ENCODE assay signal across 9 cellular contexts in genomic region chr9:112755059-112755458, GRCh38. TPM values are rescaled to one million over a fixed set of nuclear protein-coding genes. Genes with fewer than 3 reads are reported as not detected.
A peak's percentile ranks its signal among the peaks of the same experiment; 100 is the strongest.
DNase-seq lines count a peak whose midpoint lies in the region; ATAC-seq and TF ChIP-seq lines count a peak whose summit lies in the region.
"Had no signal": no experiment of that assay in that cellular context is flagged by ENCODE, and none has a peak within 500 bp of the region (broad histone marks: within the 10 kb centered on the region; RNA-seq: fewer than 3 reads in every experiment).

No MANE protein-coding gene starts in this region.

- ATAC-seq in activated naive CD8-positive, alpha-beta T cell treated with anti-CD3 and anti-CD28 coated beads, Interleukin-2, amount 50 U/mL, for 24 hours: no peak
- peak; percentile 7 for ATAC-seq in left lung
- ATAC-seq in HG03469 (IDR thresholded peaks at IDR 0.05; ENCODE audit: unreplicated experiment): no peak

- peaks cover 32% of the 10 kb centered on the region for H3K36me3 Mint-ChIP-seq in activated naive CD4-positive, alpha-beta T cell treated with anti-CD3 and anti-CD28 coated beads, Interleukin-2, amount 10 ng/mL, durations not matched to agents 7 days and 5 days
- H3K36me3 Mint-ChIP-seq in activated naive CD8-positive, alpha-beta T cell treated with anti-CD3 and anti-CD28 coated beads, Interleukin-2, amount 50 U/mL, for 24 hours (ENCODE audit: low read depth): peaks cover 5% of the 10 kb centered on the region

- no peaks in the 10 kb centered on the region for H3K9me3 Mint-ChIP-seq in activated naive CD4-positive, alpha-beta T cell treated with anti-CD3 and anti-CD28 coated beads, Interleukin-2, amount 10 ng/mL, durations not matched to agents 7 days and 5 days
- H3K9me3 Mint-ChIP-seq in activated naive CD8-positive, alpha-beta T cell treated with anti-CD3 and anti-CD28 coated beads, Interleukin-2, amount 50 U/mL, for 24 hours: no peaks in the 10 kb centered on the region

- CTCF ChIA-PET in activated naive CD4-positive, alpha-beta T cell treated with anti-CD3 and anti-CD28 coated beads, Interleukin-2, amount 10 ng/mL, durations not matched to agents 7 days and 5 days (lab: Charles Lee): no interaction called here

- no peaks in the 10 kb centered on the region for H3K27me3 ChIP-seq in left lung
- no peaks in the 10 kb centered on the region for H3K27me3 ChIP-seq in transverse colon

- DNase-seq in activated naive CD4-positive, alpha-beta T cell treated with anti-CD3 and anti-CD28 coated beads, Interleukin-2, amount 10 ng/mL, durations not matched to agents 7 days and 5 days: no peak
- no peak for DNase-seq in activated naive CD4-positive, alpha-beta T cell (lab: John Stamatoyannopoulos, UW)
- no peak for DNase-seq in activated naive CD8-positive, alpha-beta T cell treated with anti-CD3 and anti-CD28 coated beads, Interleukin-2, amount 50 U/mL, for 24 hours
- DNase-seq in left lung: no peak
- peak; percentile 50 for DNase-seq in transverse colon
- no peak for DNase-seq in NCI-H2171 treated with DMSO at 0.1 percent for 48 hours (lab: John Stamatoyannopoulos, UW)
- DNase-seq in mesenteric fat pad (ENCODE audit: low spot score): no peak
- DNase-seq: activated effector memory CD4-positive, alpha-beta T cell treated with Interleukin-2 at 50 U/mL for 16 hours had no signal

- H3K4me1 ChIP-seq in left lung: peaks cover 34 to 73% of the 10 kb centered on the region in 2 donors
- peaks cover 22 to 73% (median 50%) of the 10 kb centered on the region in 4 donors for H3K4me1 ChIP-seq in transverse colon

- peak; percentile 55 for TF ChIP-seq POLR2A in transverse colon (IDR thresholded peaks at IDR 0.05)

- H3K4me3 ChIP-seq in left lung: peak overlapping the region in 1 of 2 donors; percentile 83
- H3K4me3 ChIP-seq in transverse colon: no peak overlapping the region

- intact Hi-C loops in left lung (cut with DNase I): no loop called here
- intact Hi-C loops in transverse colon (cut with DNase I; ENCODE audit: low total_unique reads): no loop called here

- 51 to 52% methylated on average over 6 of the region's 6 CpGs for WGBS in transverse colon (ENCODE audit: low coverage in 1 of 2), 2 donors

- H3K9me3 ChIP-seq in left lung (no peaks in the 10 kb centered on the region), transverse colon (no peaks in the 10 kb centered on the region)

- no peak for TF ChIP-seq EP300 in transverse colon (IDR thresholded peaks at IDR 0.05; ENCODE audit: low read depth)

- in situ Hi-C loops in transverse colon (cut with MboI; ENCODE audit: low pct_ligation_motif_present in 1 of 4, low pct_unique_long_range_greater_than_20kb in 1 of 4, low sequenced_read_pairs in 3 of 4): no loop called here

- H3K27me3 Mint-ChIP-seq in activated naive CD4-positive, alpha-beta T cell treated with anti-CD3 and anti-CD28 coated beads, Interleukin-2, amount 10 ng/mL, durations not matched to agents 7 days and 5 days: peaks cover 5% of the 10 kb centered on the region
- no peaks in the 10 kb centered on the region for H3K27me3 Mint-ChIP-seq in activated naive CD8-positive, alpha-beta T cell treated with anti-CD3 and anti-CD28 coated beads, Interleukin-2, amount 50 U/mL, for 24 hours

- no peak for TF ChIP-seq CTCF in left lung (IDR thresholded peaks at IDR 0.05)
- TF ChIP-seq CTCF in transverse colon (IDR thresholded peaks at IDR 0.05): no peak

- H3K27ac Mint-ChIP-seq in activated naive CD4-positive, alpha-beta T cell treated with anti-CD3 and anti-CD28 coated beads, Interleukin-2, amount 10 ng/mL, durations not matched to agents 7 days and 5 days: peak overlapping the region; percentile 83
- peak overlapping the region; percentile 88 for H3K27ac Mint-ChIP-seq in activated naive CD8-positive, alpha-beta T cell treated with anti-CD3 and anti-CD28 coated beads, Interleukin-2, amount 50 U/mL, for 24 hours

- H3K4me1 Mint-ChIP-seq in activated naive CD4-positive, alpha-beta T cell treated with anti-CD3 and anti-CD28 coated beads, Interleukin-2, amount 10 ng/mL, durations not matched to agents 7 days and 5 days: peaks cover 82% of the 10 kb centered on the region
- peaks cover 77% of the 10 kb centered on the region for H3K4me1 Mint-ChIP-seq in activated naive CD8-positive, alpha-beta T cell treated with anti-CD3 and anti-CD28 coated beads, Interleukin-2, amount 50 U/mL, for 24 hours

- H3K27ac ChIP-seq in left lung (peak overlapping the region; percentile 85 to 91), transverse colon (peak overlapping the region; percentile 70 to 78 (median 76))

- H3K36me3 ChIP-seq in left lung: peaks cover 0 to 6% of the 10 kb centered on the region in 2 donors
- no peaks in the 10 kb centered on the region for H3K36me3 ChIP-seq in transverse colon

- H3K4me3 Mint-ChIP-seq in activated naive CD4-positive, alpha-beta T cell treated with anti-CD3 and anti-CD28 coated beads, Interleukin-2, amount 10 ng/mL, durations not matched to agents 7 days and 5 days: peak overlapping the region; percentile 13
- peak overlapping the region; percentile 45 for H3K4me3 Mint-ChIP-seq in activated naive CD8-positive, alpha-beta T cell treated with anti-CD3 and anti-CD28 coated beads, Interleukin-2, amount 50 U/mL, for 24 hours

RNA-seq across cellular contexts. Expression of gene SNX30, which starts 4.5 kb away (rescaled TPM):
- total RNA-seq in left lung: 10 to 100 TPM; 51.2 to 69.4 TPM
- total RNA-seq in transverse colon: 10 to 100 TPM; 15.7 to 46.4 (median 45.7) TPM
- total RNA-seq in mesenteric fat pad: 13.9 TPM

RNA-seq across cellular contexts. Expression of gene INIP, which starts 37.1 kb away (rescaled TPM):
- 10 to 100 TPM; 22.8 to 25.4 TPM for total RNA-seq in left lung
- total RNA-seq in transverse colon: 10 to 100 TPM in 3 of 4 donors, 1 to 10 TPM in 1; 9.6 to 22.9 (median 16.2) TPM
- total RNA-seq in mesenteric fat pad: 17.2 TPM
